ENCODE assay signal across 8 cellular contexts in the genomic region with DNA sequence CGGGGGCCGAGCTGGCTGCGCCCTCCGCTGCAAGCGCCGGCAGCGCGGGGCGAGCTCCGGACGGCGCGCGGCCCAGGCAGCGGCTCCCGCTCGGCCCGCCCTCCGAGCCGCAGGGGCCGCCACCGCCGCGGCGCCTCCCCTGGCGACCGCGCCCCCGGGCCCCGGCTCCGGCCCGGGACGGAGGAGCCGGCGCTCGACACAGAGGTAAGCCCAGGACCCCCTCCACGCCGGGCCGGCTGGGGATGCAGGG. TPM values are rescaled to one million over a fixed set of nuclear protein-coding genes. Genes with fewer than 3 reads are reported as not detected.
A peak's percentile ranks its signal among the peaks of the same experiment; 100 is the strongest.
DNase-seq lines count a peak whose midpoint lies in the region; ATAC-seq and TF ChIP-seq lines count a peak whose summit lies in the region.

No MANE protein-coding gene starts in this region.

- H3K36me3 ChIP-seq in iPS DF 6.9 (ENCODE audit: control insufficient read depth, insufficient read depth, low read length) = no peaks in the 10 kb centered on the region

- CTCF ChIA-PET in HEK293T (lab: Yijun Ruan, JAX) = no interaction called here
- CTCF ChIA-PET in RWPE1 (lab: Yijun Ruan, JAX) = interaction anchor here (0.6 kb wide), 1 partner anchor 147 kb away, joined by 3 read pairs; no protein-coding TSS in a partner anchor

- H3K4me1 ChIP-seq in iPS DF 6.9 (ENCODE audit: control insufficient read depth, insufficient read depth, low read length) = peaks cover 3% of the 10 kb centered on the region; the same call in 1 of the 2 replicates

- H3K27ac ChIP-seq in RWPE1 = peak overlapping the region; percentile 94
- no peak overlapping the region for H3K27ac ChIP-seq in iPS DF 6.9 (ENCODE audit: low read length)
- H3K27ac ChIP-seq in temporal lobe (ENCODE audit: low read depth, low read length) = peak overlapping the region; percentile 66

- H3K4me3 ChIP-seq in iPS DF 6.9 (ENCODE audit: low read length) = peak overlapping the region; percentile 98

- no peaks in the 10 kb centered on the region for H3K9me3 ChIP-seq in iPS DF 6.9 (ENCODE audit: control insufficient read depth, insufficient read depth, low read length)

- ATAC-seq in GM18870 (IDR thresholded peaks at IDR 0.05; ENCODE audit: unreplicated experiment) = peak; percentile 43

- TF ChIP-seq CTCF in RWPE1 (conservative IDR thresholded peaks at IDR 0.05; ENCODE audit: low read depth) = no peak

- WGBS in iPS DF 6.9 (ENCODE audit: insufficient coverage, insufficient read length) = no CpG with 5 or more reads among the region's 39 CpGs

- no peaks in the 10 kb centered on the region for H3K27me3 ChIP-seq in iPS DF 6.9 (ENCODE audit: control insufficient read depth, insufficient read depth, low read length)

- POLR2A ChIA-PET in HEK293T (lab: Yijun Ruan, JAX) (interaction anchor here (1.2 kb wide), 1 partner anchor 558 kb away, joined by 3 read pairs; a partner anchor contains a TSS), RWPE1 (lab: Yijun Ruan, JAX; ENCODE audit: low non-redundant PET) (interaction anchor here (0.8 kb wide), 1 partner anchor 133 kb away, joined by 7 read pairs; no protein-coding TSS in a partner anchor)

- DNase-seq in HEK293T (ENCODE audit: extremely low spot score) (peak; percentile 61), RWPE1 (ENCODE audit: low spot score) (peak; percentile 32), iPS DF 6.9 (ENCODE audit: low read depth, low spot score) (no peak), OCI-M2 (lab: John Stamatoyannopoulos, UW; ENCODE audit: unreplicated experiment) (no peak), NCI-H510A (lab: John Stamatoyannopoulos, UW) (no peak), kidney glomerular epithelial cell (lab: John Stamatoyannopoulos, UW) (no peak)

TF ChIP-seq in HEK293T, 16 proteins besides CTCF, POLR2A, EP300 and RAD21:
- TF ChIP-seq LEF1 (IDR thresholded peaks at IDR 0.05; ENCODE audit: borderline replicate concordance) = no peak
- TF ChIP-seq FOXK2 (IDR thresholded peaks at IDR 0.05) = no peak
- TF ChIP-seq SP1 (IDR thresholded peaks at IDR 0.05) = no peak
- TF ChIP-seq ARNT (IDR thresholded peaks at IDR 0.05) = no peak
- no peak for TF ChIP-seq FOXA1 (IDR thresholded peaks at IDR 0.05)
- TF ChIP-seq ELF4 (IDR thresholded peaks at IDR 0.05) = no peak
- TF ChIP-seq ZNF384 (IDR thresholded peaks at IDR 0.05) = no peak
- TF ChIP-seq CTBP1 (IDR thresholded peaks at IDR 0.05; ENCODE audit: borderline replicate concordance) = no peak
- TF ChIP-seq L3MBTL2 (conservative IDR thresholded peaks at IDR 0.05) = no peak
- TF ChIP-seq FOXM1 (IDR thresholded peaks at IDR 0.05; ENCODE audit: borderline replicate concordance) = no peak
- TF ChIP-seq, protein P1, sequence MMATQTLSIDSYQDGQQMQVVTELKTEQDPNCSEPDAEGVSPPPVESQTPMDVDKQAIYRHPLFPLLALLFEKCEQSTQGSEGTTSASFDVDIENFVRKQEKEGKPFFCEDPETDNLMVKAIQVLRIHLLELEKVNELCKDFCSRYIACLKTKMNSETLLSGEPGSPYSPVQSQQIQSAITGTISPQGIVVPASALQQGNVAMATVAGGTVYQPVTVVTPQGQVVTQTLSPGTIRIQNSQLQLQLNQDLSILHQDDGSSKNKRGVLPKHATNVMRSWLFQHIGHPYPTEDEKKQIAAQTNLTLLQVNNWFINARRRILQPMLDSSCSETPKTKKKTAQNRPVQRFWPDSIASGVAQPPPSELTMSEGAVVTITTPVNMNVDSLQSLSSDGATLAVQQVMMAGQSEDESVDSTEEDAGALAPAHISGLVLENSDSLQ (IDR thresholded peaks at IDR 0.05) = no peak
- TF ChIP-seq SUZ12 (IDR thresholded peaks at IDR 0.05) = no peak
- TF ChIP-seq HDGF (IDR thresholded peaks at IDR 0.05; ENCODE audit: borderline replicate concordance) = no peak
- TF ChIP-seq NFRKB (IDR thresholded peaks at IDR 0.05) = no peak

RNA-seq across cellular contexts. Expression of a gene that starts 0.2 kb away (rescaled TPM):
- total RNA-seq in temporal lobe = 32.2 TPM

Comparison
In these comparisons a context has a peak if more than half of its experiments do, and no peak if none do; other contexts are left out.
1. DNase-seq: peak in HEK293T (single experiment) and RWPE1 (single experiment); none in iPS DF 6.9 (single experiment), OCI-M2 (single experiment), NCI-H510A (single experiment) and kidney glomerular epithelial cell (single experiment).